In genomic region chr22:41697126-41697775, GRCh38 we compare ENCODE assay signal across 8 cellular contexts. TPM values are rescaled to one million over a fixed set of nuclear protein-coding genes. Genes with fewer than 3 reads are reported as not detected.
DNase-seq lines count a peak whose midpoint lies in the region; ATAC-seq and TF ChIP-seq lines count a peak whose summit lies in the region.

No MANE protein-coding gene starts in this region.

- peak overlapping the region; percentile 77 for H3K27ac Mint-ChIP-seq in neural progenitor cell
- H3K27ac Mint-ChIP-seq in stimulated activated naive CD8-positive, alpha-beta T cell treated with anti-CD3 and anti-CD28 coated beads, Interleukin-15, Interleukin-2, amounts not matched to agents 100 ng/mL and 50 ng/mL, for 24 hours, result peak overlapping the region; percentile 37

- CTCF ChIA-PET in RWPE1 (lab: Yijun Ruan, JAX), result interaction anchor here (0.6 to 1.5 kb wide), 21 partner anchors 9 to 261 kb away, joined by 3 to 10 read pairs (median 3); partner anchors contain the start of genes CCDC134 and SNU13

- no peaks in the 10 kb centered on the region for H3K36me3 Mint-ChIP-seq in neural progenitor cell
- no peaks in the 10 kb centered on the region for H3K36me3 Mint-ChIP-seq in stimulated activated naive CD8-positive, alpha-beta T cell treated with anti-CD3 and anti-CD28 coated beads, Interleukin-15, Interleukin-2, amounts not matched to agents 100 ng/mL and 50 ng/mL, for 24 hours (ENCODE audit: low read depth)

- H3K4me3 Mint-ChIP-seq in neural progenitor cell, result peak overlapping the region; percentile 65
- no peak overlapping the region for H3K4me3 Mint-ChIP-seq in stimulated activated naive CD8-positive, alpha-beta T cell treated with anti-CD3 and anti-CD28 coated beads, Interleukin-15, Interleukin-2, amounts not matched to agents 100 ng/mL and 50 ng/mL, for 24 hours

- H3K27me3 ChIP-seq in foreskin keratinocyte, result no peaks in the 10 kb centered on the region
- no peaks in the 10 kb centered on the region for H3K27me3 ChIP-seq in neural progenitor cell

- no peaks in the 10 kb centered on the region for H4K20me1 ChIP-seq in neural progenitor cell (ENCODE audit: low read depth)

- no peaks in the 10 kb centered on the region for H3K9me3 Mint-ChIP-seq in neural progenitor cell
- no peaks in the 10 kb centered on the region for H3K9me3 Mint-ChIP-seq in stimulated activated naive CD8-positive, alpha-beta T cell treated with anti-CD3 and anti-CD28 coated beads, Interleukin-15, Interleukin-2, amounts not matched to agents 100 ng/mL and 50 ng/mL, for 24 hours

- POLR2A ChIA-PET in RWPE1 (lab: Yijun Ruan, JAX; ENCODE audit: low non-redundant PET), result interaction anchor here (1.0 kb wide), 1 partner anchor 8 kb away, joined by 3 read pairs; the partner anchor contains the start of gene SNU13

- H3K36me3 ChIP-seq in neural progenitor cell, result no peaks in the 10 kb centered on the region

- no peaks in the 10 kb centered on the region for H3K79me2 ChIP-seq in neural progenitor cell (ENCODE audit: low read depth)

- peak overlapping the region; percentile 64 for H3K4me2 ChIP-seq in neural progenitor cell

- H3K9me3 ChIP-seq in neural progenitor cell (ENCODE audit: low read depth), result no peaks in the 10 kb centered on the region

- peaks cover 8% of the 10 kb centered on the region for H3K4me1 Mint-ChIP-seq in neural progenitor cell
- H3K4me1 Mint-ChIP-seq in stimulated activated naive CD8-positive, alpha-beta T cell treated with anti-CD3 and anti-CD28 coated beads, Interleukin-15, Interleukin-2, amounts not matched to agents 100 ng/mL and 50 ng/mL, for 24 hours (ENCODE audit: low read depth), result peaks cover 10% of the 10 kb centered on the region

- ATAC-seq in foreskin keratinocyte, result peak; percentile 67
- no peak for ATAC-seq in HG02678 (IDR thresholded peaks at IDR 0.05; ENCODE audit: unreplicated experiment)

- H3K4me3 ChIP-seq in neural progenitor cell, result no peak overlapping the region

- H3K9ac ChIP-seq in neural progenitor cell, result no peak overlapping the region

- H3K27ac ChIP-seq in RWPE1 (peak overlapping the region; percentile 60), foreskin keratinocyte (no peak overlapping the region), neural progenitor cell (no peak overlapping the region)

- H2AFZ ChIP-seq in neural progenitor cell (replicated peaks), result peak overlapping the region; percentile 58

- peaks cover 23% of the 10 kb centered on the region for H3F3A ChIP-seq in neural progenitor cell (ENCODE audit: low read depth)

- H3K4me1 ChIP-seq in foreskin keratinocyte, result no peaks in the 10 kb centered on the region
- peaks cover 16% of the 10 kb centered on the region for H3K4me1 ChIP-seq in neural progenitor cell

- TF ChIP-seq CTCF in RWPE1 (conservative IDR thresholded peaks at IDR 0.05; ENCODE audit: low read depth), result peak; percentile 95
- peak; percentile 98 for TF ChIP-seq CTCF in foreskin keratinocyte (conservative IDR thresholded peaks at IDR 0.05)
- peak; percentile 100 for TF ChIP-seq CTCF in neural progenitor cell (IDR thresholded peaks at IDR 0.05)

- DNase-seq in GF-D8 (lab: John Stamatoyannopoulos, UW) (peak; percentile 76), M059J (ENCODE audit: low read depth) (peak; percentile 73), RWPE1 (ENCODE audit: low spot score) (peak; percentile 61), foreskin keratinocyte (peak; percentile 46 to 71), neural progenitor cell (ENCODE audit: low spot score) (peak; percentile 96)
- DNase-seq in activated T-helper 9 cell treated with anti-CD3 and anti-CD28 coated beads, Interleukin-2, amount 50 U/mL, for 16 hours (ENCODE audit: low read depth), result peak; percentile 87

- peaks cover 3% of the 10 kb centered on the region for H3K27me3 Mint-ChIP-seq in neural progenitor cell (ENCODE audit: insufficient read depth, low read depth)
- no peaks in the 10 kb centered on the region for H3K27me3 Mint-ChIP-seq in stimulated activated naive CD8-positive, alpha-beta T cell treated with anti-CD3 and anti-CD28 coated beads, Interleukin-15, Interleukin-2, amounts not matched to agents 100 ng/mL and 50 ng/mL, for 24 hours

RNA-seq across cellular contexts. Expression of gene MEI1, which starts 2.1 kb away (rescaled TPM):
- total RNA-seq in M059J (2014; rRNA removed; shearing (Covaris generic)), result 0.30 TPM in 1 of 2 replicates, not detected in the other
- total RNA-seq in foreskin keratinocyte, result 0.14 TPM in 1 of 2 replicates, not detected in the other
- 0.10 and 0.18 TPM in 2 replicates for polyA plus RNA-seq in foreskin keratinocyte
- 0.25 TPM in 1 of 2 replicates, not detected in the other for total RNA-seq in neural progenitor cell (ENCODE audit: low replicate concordance)

RNA-seq across cellular contexts. Expression of gene SNU13, which starts 8.6 kb away (rescaled TPM):
- 77.7 and 96.3 TPM in 2 replicates for total RNA-seq in M059J (2014; rRNA removed; shearing (Covaris generic))
- total RNA-seq in foreskin keratinocyte, result 155 and 157 TPM in 2 replicates
- polyA plus RNA-seq in foreskin keratinocyte, result 320 and 338 TPM in 2 replicates
- total RNA-seq in neural progenitor cell (ENCODE audit: low replicate concordance), result 143 and 171 TPM in 2 replicates
